8 cellular contexts compared by ENCODE assay signal in genomic region chr6:30769088-30769852, GRCh38. TPM values are rescaled to one million over a fixed set of nuclear protein-coding genes. Genes with fewer than 3 reads are reported as not detected.
DNase-seq lines count a peak whose midpoint lies in the region; ATAC-seq, FAIRE-seq and TF ChIP-seq lines count a peak whose summit lies in the region.

No MANE protein-coding gene starts in this region.

- H3K4me3 ChIP-seq in AG10803 (ENCODE audit: low read length), result peak overlapping the region; percentile 34

- H3K36me3 Mint-ChIP-seq in activated CD4-positive, alpha-beta memory T cell treated with anti-CD3 and anti-CD28 coated beads for 36 hours, result peaks cover 1% of the 10 kb centered on the region

- no peak for FAIRE-seq in GM12892 (lab: Jason Lieb, UNC)

- POLR2A ChIA-PET in activated CD4-positive, alpha-beta memory T cell treated with anti-CD3 and anti-CD28 coated beads for 36 hours (lab: Charles Lee), result interaction anchor here (0.6 to 4.2 kb wide), 20 partner anchors 8 to 1359 kb away, joined by 3 to 47 read pairs (median 5); partner anchors contain the start of genes ATF6B, FLOT1 and IER3

- TF ChIP-seq CTCF in AG10803 (conservative IDR thresholded peaks at IDR 0.05; ENCODE audit: low read length), result no peak

- intact Hi-C loops in activated CD4-positive, alpha-beta memory T cell treated with anti-CD3 and anti-CD28 coated beads for 36 hours (cut with micrococcal nuclease), result loop anchor here (1.0 kb wide), 5 partner anchors 19 to 50 kb away; no protein-coding TSS in a partner anchor

- H3K27ac Mint-ChIP-seq in activated CD4-positive, alpha-beta memory T cell treated with anti-CD3 and anti-CD28 coated beads for 36 hours, result peak overlapping the region; percentile 93

- no peak for ATAC-seq in HG02588 (IDR thresholded peaks at IDR 0.05; ENCODE audit: unreplicated experiment)

- peak overlapping the region; percentile 52 for H3K4me3 Mint-ChIP-seq in activated CD4-positive, alpha-beta memory T cell treated with anti-CD3 and anti-CD28 coated beads for 36 hours

- DNase-seq in AG10803 (ENCODE audit: low read depth) (peak; percentile 96), LoVo (ENCODE audit: low spot score) (peak; percentile 85), mucosa of gallbladder (ENCODE audit: low spot score) (peak; percentile 75), GM12892 (ENCODE audit: insufficient read length) (no peak)
- DNase-seq in activated CD4-positive, alpha-beta memory T cell treated with anti-CD3 and anti-CD28 coated beads for 36 hours, result peak; percentile 89
- DNase-seq in effector CD4-positive, alpha-beta T cell, result peak; percentile 40
- peak; percentile 75 for DNase-seq in stimulated activated CD8-positive, alpha-beta memory T cell treated with anti-CD3 and anti-CD28 coated beads, Interleukin-4, amount 100 ng/mL, for 24 hours (ENCODE audit: low read depth)

- CTCF ChIA-PET in activated CD4-positive, alpha-beta memory T cell treated with anti-CD3 and anti-CD28 coated beads for 36 hours (lab: Charles Lee), result interaction anchor here (0.6 to 3.2 kb wide), 12 partner anchors 13 to 670 kb away, joined by 3 to 18 read pairs (median 4); no protein-coding TSS in a partner anchor

- H3K4me1 Mint-ChIP-seq in activated CD4-positive, alpha-beta memory T cell treated with anti-CD3 and anti-CD28 coated beads for 36 hours (ENCODE audit: low read depth), result peaks cover 65% of the 10 kb centered on the region

- H3K27me3 Mint-ChIP-seq in activated CD4-positive, alpha-beta memory T cell treated with anti-CD3 and anti-CD28 coated beads for 36 hours, result no peaks in the 10 kb centered on the region

- no peak for TF ChIP-seq POLR2A in GM12892 (IDR thresholded peaks at IDR 0.05; ENCODE audit: low read depth, low read length)

- peaks cover 3% of the 10 kb centered on the region for H3K9me3 Mint-ChIP-seq in activated CD4-positive, alpha-beta memory T cell treated with anti-CD3 and anti-CD28 coated beads for 36 hours

RNA-seq across cellular contexts. Expression of gene IER3, which starts 24.9 kb away (rescaled TPM):
- total RNA-seq in activated CD4-positive, alpha-beta memory T cell treated with anti-CD3 and anti-CD28 coated beads for 36 hours, result 100 to 1,000 TPM; 167 to 171 TPM
- 61.7 TPM for total RNA-seq in mucosa of gallbladder
- 49.1 TPM for polyA plus RNA-seq in GM12892 (2012; ENCODE audit: missing spikeins)

RNA-seq across cellular contexts. Expression of gene FLOT1, which starts 26.8 kb away (rescaled TPM):
- total RNA-seq in activated CD4-positive, alpha-beta memory T cell treated with anti-CD3 and anti-CD28 coated beads for 36 hours, result 100 to 1,000 TPM; 226 to 231 TPM
- 177 TPM for total RNA-seq in mucosa of gallbladder
- polyA plus RNA-seq in GM12892 (2012; ENCODE audit: missing spikeins), result 105 TPM

RNA-seq across cellular contexts. Expression of gene TUBB, which starts 49.1 kb away (rescaled TPM):
- 1,000 to 10,000 TPM; 1,695 to 1,719 TPM for total RNA-seq in activated CD4-positive, alpha-beta memory T cell treated with anti-CD3 and anti-CD28 coated beads for 36 hours
- 277 TPM for total RNA-seq in mucosa of gallbladder
- polyA plus RNA-seq in GM12892 (2012; ENCODE audit: missing spikeins), result 826 TPM

RNA-seq across cellular contexts. Expression of gene MDC1, which starts 52.2 kb away (rescaled TPM):
- 10 to 100 TPM; 79.5 to 88.7 TPM for total RNA-seq in activated CD4-positive, alpha-beta memory T cell treated with anti-CD3 and anti-CD28 coated beads for 36 hours
- 33.4 TPM for total RNA-seq in mucosa of gallbladder
- polyA plus RNA-seq in GM12892 (2012; ENCODE audit: missing spikeins), result 56.4 TPM
